In genomic region chr6:5260111-5260620, GRCh38 we compare ENCODE assay signal across 1 cellular context.
A peak's percentile ranks its signal among the peaks of the same experiment; 100 is the strongest.
TF ChIP-seq lines count a peak whose summit lies in the region.

No MANE protein-coding gene starts in this region.

TF ChIP-seq in K562, 482 proteins besides CTCF, POLR2A, EP300 and RAD21 (continued from another document and continues in another):
- no peak for TF ChIP-seq SOX6 (IDR thresholded peaks at IDR 0.05)
- no peak for TF ChIP-seq RBFOX2 (IDR thresholded peaks at IDR 0.05; ENCODE audit: low read depth, low read length)
- TF ChIP-seq CEBPG (CRISPR knock-in tag; IDR thresholded peaks at IDR 0.05): no peak
- TF ChIP-seq CEBPG (tag; conservative IDR thresholded peaks at IDR 0.05 in 1 of 2, IDR thresholded peaks at IDR 0.05 in 1 of 2): peak in 1 of 2 experiments; percentile 62; a peak in 2 of 4 replicates
- TF ChIP-seq ZBTB17 (CRISPR knock-in tag; IDR thresholded peaks at IDR 0.05): no peak
- 0 out of 4 replicates have a peak, but pooled peaks of 1 of the 2 experiments have one; percentile 58 for TF ChIP-seq UBTF (IDR thresholded peaks at IDR 0.05; ENCODE audit: borderline replicate concordance in 1 of 2, low read depth in 2 of 2, low read length in 2 of 2)
- TF ChIP-seq USF1 (CRISPR knock-in tag; IDR thresholded peaks at IDR 0.05): no peak
- peak; percentile 18; the same call in 1 of the 2 replicates for TF ChIP-seq EHMT2 (IDR thresholded peaks at IDR 0.05)
- TF ChIP-seq CREB1 (IDR thresholded peaks at IDR 0.05): no peak; the same call in 1 of the 2 replicates
- TF ChIP-seq CREB1 (CRISPR knock-in tag; IDR thresholded peaks at IDR 0.05): 0 out of 2 replicates have a peak, but pooled peaks have one; percentile 5
- TF ChIP-seq HLTF (IDR thresholded peaks at IDR 0.05): no peak
- no peak for TF ChIP-seq SIX5 (IDR thresholded peaks at IDR 0.05; ENCODE audit: borderline replicate concordance in 1 of 2, insufficient read depth in 1 of 2, low read depth in 1 of 2, low read length in 2 of 2)
- TF ChIP-seq MECOM (CRISPR knock-in tag; IDR thresholded peaks at IDR 0.05): no peak
- no peak for TF ChIP-seq ZZZ3 (IDR thresholded peaks at IDR 0.05)
- TF ChIP-seq EZH2 (IDR thresholded peaks at IDR 0.05; ENCODE audit: borderline replicate concordance, low read depth, low read length): no peak
- 0 out of 4 replicates have a peak, but pooled peaks of 1 of the 2 experiments have one; percentile 5 for TF ChIP-seq RCOR1 (IDR thresholded peaks at IDR 0.05; ENCODE audit: borderline replicate concordance in 1 of 2, low read depth in 2 of 2, low read length in 2 of 2)
- no peak for TF ChIP-seq ZBTB33 (CRISPR knock-in tag; IDR thresholded peaks at IDR 0.05)
- TF ChIP-seq ZFPM2 (CRISPR knock-in tag; IDR thresholded peaks at IDR 0.05): no peak
- no peak for TF ChIP-seq MBD1 (CRISPR knock-in tag; IDR thresholded peaks at IDR 0.05)
- TF ChIP-seq ZNF24 (IDR thresholded peaks at IDR 0.05): no peak; the same call in 1 of the 2 replicates
- no peak for TF ChIP-seq ZBTB2 (IDR thresholded peaks at IDR 0.05)
- no peak for TF ChIP-seq CHD7 (IDR thresholded peaks at IDR 0.05; ENCODE audit: low read depth, low read length)
- TF ChIP-seq NKRF (IDR thresholded peaks at IDR 0.05; ENCODE audit: borderline replicate concordance): peak; percentile 75; the same call in 1 of the 2 replicates
- no peak for TF ChIP-seq ETV1 (tag; conservative IDR thresholded peaks at IDR 0.05; ENCODE audit: low read depth)
- 0 out of 2 replicates have a peak, but pooled peaks have one; percentile 14 for TF ChIP-seq TARDBP (IDR thresholded peaks at IDR 0.05)
- 0 out of 2 replicates have a peak, but pooled peaks have one; percentile 66 for TF ChIP-seq ZNF589 (CRISPR knock-in tag; IDR thresholded peaks at IDR 0.05; ENCODE audit: low read depth)
- TF ChIP-seq STAG1 (CRISPR knock-in tag; IDR thresholded peaks at IDR 0.05; ENCODE audit: borderline replicate concordance): no peak
- TF ChIP-seq ZNF140 (CRISPR knock-in tag; IDR thresholded peaks at IDR 0.05): no peak
